10 cellular contexts compared by ENCODE assay signal in the genomic region with DNA sequence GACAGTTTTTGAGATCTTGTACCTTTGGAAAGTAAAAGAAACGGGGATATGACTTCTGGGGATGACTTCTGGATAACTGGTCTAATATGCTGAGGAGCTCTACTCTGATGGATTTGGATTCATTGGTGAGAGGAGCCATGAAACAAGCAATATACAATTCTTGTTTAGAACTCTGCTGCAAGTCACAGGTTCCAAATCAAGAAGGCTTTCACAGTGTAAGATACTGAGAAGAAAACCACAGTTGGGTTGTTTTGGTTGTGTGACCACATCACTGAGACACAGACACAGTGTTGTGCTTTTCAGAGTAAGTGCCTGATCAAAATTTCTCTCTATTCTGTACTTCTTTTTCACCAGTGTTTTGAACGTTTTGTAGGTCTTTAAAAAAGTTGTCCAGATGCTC. TPM values are rescaled to one million over a fixed set of nuclear protein-coding genes. Genes with fewer than 3 reads are reported as not detected.
A peak's percentile ranks its signal among the peaks of the same experiment; 100 is the strongest.
DNase-seq lines count a peak whose midpoint lies in the region; ATAC-seq and TF ChIP-seq lines count a peak whose summit lies in the region.
"Had no signal": no experiment of that assay in that cellular context is flagged by ENCODE, and none has a peak within 500 bp of the region (broad histone marks: within the 10 kb centered on the region; RNA-seq: fewer than 3 reads in every experiment).

No MANE protein-coding gene starts in this region.

- no peaks in the 10 kb centered on the region for H3K9me3 Mint-ChIP-seq in activated CD4-positive, alpha-beta T cell treated with anti-CD3 and anti-CD28 coated beads, Interleukin-2, amount 10 ng/mL, durations not matched to agents 24 days and 14 days
- H3K9me3 Mint-ChIP-seq in activated CD8-positive, alpha-beta T cell treated with anti-CD3 and anti-CD28 coated beads, Interleukin-2, amount 10 ng/mL, durations not matched to agents 7 days and 5 days (ENCODE audit: insufficient read depth) = no peaks in the 10 kb centered on the region
- H3K9me3 Mint-ChIP-seq in stimulated activated effector memory CD8-positive, alpha-beta T cell treated with anti-CD3 and anti-CD28 coated beads, Interleukin-12 subunit alpha, Interleukin-12 subunit beta, amount 100 ng/mL, for 72 hours = no peaks in the 10 kb centered on the region
- no peaks in the 10 kb centered on the region for H3K9me3 Mint-ChIP-seq in HFFc6

- H3K4me3 Mint-ChIP-seq in activated CD4-positive, alpha-beta T cell treated with anti-CD3 and anti-CD28 coated beads, Interleukin-2, amount 10 ng/mL, durations not matched to agents 24 days and 14 days = peak overlapping the region; percentile 80
- peak overlapping the region; percentile 72 for H3K4me3 Mint-ChIP-seq in activated CD8-positive, alpha-beta T cell treated with anti-CD3 and anti-CD28 coated beads, Interleukin-2, amount 10 ng/mL, durations not matched to agents 7 days and 5 days
- peak overlapping the region; percentile 74 for H3K4me3 Mint-ChIP-seq in stimulated activated effector memory CD8-positive, alpha-beta T cell treated with anti-CD3 and anti-CD28 coated beads, Interleukin-12 subunit alpha, Interleukin-12 subunit beta, amount 100 ng/mL, for 72 hours
- no peak overlapping the region for H3K4me3 Mint-ChIP-seq in HFFc6

- TF ChIP-seq CTCF in HFFc6 (IDR thresholded peaks at IDR 0.05) = no peak

- POLR2A ChIA-PET in activated CD8-positive, alpha-beta T cell treated with anti-CD3 and anti-CD28 coated beads, Interleukin-2, amount 10 ng/mL, durations not matched to agents 7 days and 5 days (lab: Charles Lee) = interaction anchor here (1.0 to 9.6 kb wide), 11 partner anchors 9 to 175 kb away, joined by 3 to 187 read pairs (median 7); a partner anchor contains a TSS

- peak; percentile 91 for DNase-seq in activated CD4-positive, alpha-beta T cell treated with anti-CD3 and anti-CD28 coated beads, Interleukin-2, amount 10 ng/mL, durations not matched to agents 24 days and 14 days
- no peak for DNase-seq in activated CD4-positive, alpha-beta T cell treated with anti-CD3 and anti-CD28 coated beads for 4 hours
- DNase-seq in activated CD8-positive, alpha-beta T cell treated with anti-CD3 and anti-CD28 coated beads, Interleukin-2, amount 10 ng/mL, durations not matched to agents 7 days and 5 days = peak; percentile 79
- no peak for DNase-seq in stimulated activated effector memory CD8-positive, alpha-beta T cell treated with anti-CD3 and anti-CD28 coated beads, Interleukin-12 subunit alpha, Interleukin-12 subunit beta, amount 100 ng/mL, for 72 hours (ENCODE audit: low spot score in 2 of 2)
- no peak for DNase-seq in NCI-H2107 (lab: John Stamatoyannopoulos, UW)
- DNase-seq in HFFc6 = no peak
- DNase-seq: activated CD4-positive, alpha-beta T cell treated with anti-CD3 and anti-CD28 coated beads for 1 hour had no signal

- intact Hi-C loops in activated CD4-positive, alpha-beta T cell treated with anti-CD3 and anti-CD28 coated beads, Interleukin-2, amount 10 ng/mL, durations not matched to agents 24 days and 14 days (cut with micrococcal nuclease) = loop anchor here (1.0 kb wide), 5 partner anchors 10 to 176 kb away; a partner anchor contains a TSS

- CTCF ChIA-PET in activated CD8-positive, alpha-beta T cell treated with anti-CD3 and anti-CD28 coated beads, Interleukin-2, amount 10 ng/mL, durations not matched to agents 7 days and 5 days (lab: Charles Lee) = interaction anchor here (1.0 to 2.4 kb wide), 5 partner anchors 9 to 25 kb away, joined by 5 to 20 read pairs (median 10); a partner anchor contains a TSS

- ATAC-seq in HG03159 (IDR thresholded peaks at IDR 0.05; ENCODE audit: unreplicated experiment) = peak; percentile 42
- peak; percentile 84 for ATAC-seq in activated CD8-positive, alpha-beta T cell treated with anti-CD3 and anti-CD28 coated beads, Interleukin-2, amount 10 ng/mL, durations not matched to agents 7 days and 5 days
- ATAC-seq in stimulated activated effector memory CD8-positive, alpha-beta T cell treated with anti-CD3 and anti-CD28 coated beads, Interleukin-12 subunit alpha, Interleukin-12 subunit beta, amount 100 ng/mL, for 72 hours = peak; percentile 86
- no peak for ATAC-seq in SK-N-SH treated with all-trans-retinoic acid at 6 μM for 48 hours

- H3K27ac Mint-ChIP-seq in activated CD4-positive, alpha-beta T cell treated with anti-CD3 and anti-CD28 coated beads, Interleukin-2, amount 10 ng/mL, durations not matched to agents 24 days and 14 days = peak overlapping the region; percentile 97
- H3K27ac Mint-ChIP-seq in activated CD8-positive, alpha-beta T cell treated with anti-CD3 and anti-CD28 coated beads, Interleukin-2, amount 10 ng/mL, durations not matched to agents 7 days and 5 days = peak overlapping the region; percentile 94
- H3K27ac Mint-ChIP-seq in stimulated activated effector memory CD8-positive, alpha-beta T cell treated with anti-CD3 and anti-CD28 coated beads, Interleukin-12 subunit alpha, Interleukin-12 subunit beta, amount 100 ng/mL, for 72 hours = peak overlapping the region; percentile 99
- no peak overlapping the region for H3K27ac Mint-ChIP-seq in HFFc6

- peaks cover 4% of the 10 kb centered on the region for H3K36me3 Mint-ChIP-seq in activated CD4-positive, alpha-beta T cell treated with anti-CD3 and anti-CD28 coated beads, Interleukin-2, amount 10 ng/mL, durations not matched to agents 24 days and 14 days (ENCODE audit: low read depth)
- H3K36me3 Mint-ChIP-seq in activated CD8-positive, alpha-beta T cell treated with anti-CD3 and anti-CD28 coated beads, Interleukin-2, amount 10 ng/mL, durations not matched to agents 7 days and 5 days (ENCODE audit: low read depth) = peaks cover 7% of the 10 kb centered on the region
- peaks cover 8% of the 10 kb centered on the region for H3K36me3 Mint-ChIP-seq in stimulated activated effector memory CD8-positive, alpha-beta T cell treated with anti-CD3 and anti-CD28 coated beads, Interleukin-12 subunit alpha, Interleukin-12 subunit beta, amount 100 ng/mL, for 72 hours
- no peaks in the 10 kb centered on the region for H3K36me3 Mint-ChIP-seq in HFFc6 (ENCODE audit: low read depth)

- no peaks in the 10 kb centered on the region for H3K27me3 Mint-ChIP-seq in activated CD4-positive, alpha-beta T cell treated with anti-CD3 and anti-CD28 coated beads, Interleukin-2, amount 10 ng/mL, durations not matched to agents 24 days and 14 days
- no peaks in the 10 kb centered on the region for H3K27me3 Mint-ChIP-seq in activated CD8-positive, alpha-beta T cell treated with anti-CD3 and anti-CD28 coated beads, Interleukin-2, amount 10 ng/mL, durations not matched to agents 7 days and 5 days (ENCODE audit: low read depth)
- peaks cover 3% of the 10 kb centered on the region; the same call in 1 of the 2 replicates for H3K27me3 Mint-ChIP-seq in HFFc6 (ENCODE audit: insufficient read depth)

- H3K4me1 Mint-ChIP-seq in activated CD4-positive, alpha-beta T cell treated with anti-CD3 and anti-CD28 coated beads, Interleukin-2, amount 10 ng/mL, durations not matched to agents 24 days and 14 days = peaks cover 46% of the 10 kb centered on the region
- H3K4me1 Mint-ChIP-seq in activated CD8-positive, alpha-beta T cell treated with anti-CD3 and anti-CD28 coated beads, Interleukin-2, amount 10 ng/mL, durations not matched to agents 7 days and 5 days (ENCODE audit: low read depth) = peaks cover 72% of the 10 kb centered on the region
- peaks cover 53% of the 10 kb centered on the region for H3K4me1 Mint-ChIP-seq in stimulated activated effector memory CD8-positive, alpha-beta T cell treated with anti-CD3 and anti-CD28 coated beads, Interleukin-12 subunit alpha, Interleukin-12 subunit beta, amount 100 ng/mL, for 72 hours
- no peaks in the 10 kb centered on the region for H3K4me1 Mint-ChIP-seq in HFFc6 (ENCODE audit: low read depth)

TF ChIP-seq in SK-N-SH treated with all-trans-retinoic acid at 6 μM for 48 hours, 23 proteins besides CTCF, POLR2A, EP300 and RAD21 (continues in another document):
- TF ChIP-seq ZNF565 (CRISPR knock-in tag; conservative IDR thresholded peaks at IDR 0.05; ENCODE audit: low read depth) (no peak), TOX (CRISPR knock-in tag; IDR thresholded peaks at IDR 0.05; ENCODE audit: borderline replicate concordance) (no peak), ZNF8 (CRISPR knock-in tag; IDR thresholded peaks at IDR 0.05) (no peak)
- TF ChIP-seq, protein P1, sequence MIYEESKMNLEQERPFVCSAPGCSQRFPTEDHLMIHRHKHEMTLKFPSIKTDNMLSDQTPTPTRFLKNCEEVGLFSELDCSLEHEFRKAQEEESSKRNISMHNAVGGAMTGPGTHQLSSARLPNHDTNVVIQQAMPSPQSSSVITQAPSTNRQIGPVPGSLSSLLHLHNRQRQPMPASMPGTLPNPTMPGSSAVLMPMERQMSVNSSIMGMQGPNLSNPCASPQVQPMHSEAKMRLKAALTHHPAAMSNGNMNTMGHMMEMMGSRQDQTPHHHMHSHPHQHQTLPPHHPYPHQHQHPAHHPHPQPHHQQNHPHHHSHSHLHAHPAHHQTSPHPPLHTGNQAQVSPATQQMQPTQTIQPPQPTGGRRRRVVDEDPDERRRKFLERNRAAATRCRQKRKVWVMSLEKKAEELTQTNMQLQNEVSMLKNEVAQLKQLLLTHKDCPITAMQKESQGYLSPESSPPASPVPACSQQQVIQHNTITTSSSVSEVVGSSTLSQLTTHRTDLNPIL (CRISPR knock-in tag; IDR thresholded peaks at IDR 0.05; ENCODE audit: low read depth) = no peak

RNA-seq across cellular contexts. Expression of a gene that starts 13.1 kb away (rescaled TPM):
- total RNA-seq in activated CD4-positive, alpha-beta T cell treated with anti-CD3 and anti-CD28 coated beads, Interleukin-2, amount 10 ng/mL, durations not matched to agents 24 days and 14 days = 447 and 452 TPM in 2 replicates
- total RNA-seq in activated CD8-positive, alpha-beta T cell treated with anti-CD3 and anti-CD28 coated beads, Interleukin-2, amount 10 ng/mL, durations not matched to agents 7 days and 5 days = 100 to 1,000 TPM; 205 to 218 TPM
- 1 to 10 TPM; 6.4 to 9.9 (median 8.0) TPM for total RNA-seq in HFFc6 (2021; fragmentation: NEBNext Ultra II Directional; extraction: Animal tissue kit (Norgen Biotek cat#: 25700))

RNA-seq across cellular contexts. Expression of a gene that starts 13.2 kb away (rescaled TPM):
- 2.9 and 3.6 TPM in 2 replicates for total RNA-seq in activated CD4-positive, alpha-beta T cell treated with anti-CD3 and anti-CD28 coated beads, Interleukin-2, amount 10 ng/mL, durations not matched to agents 24 days and 14 days
- total RNA-seq in activated CD8-positive, alpha-beta T cell treated with anti-CD3 and anti-CD28 coated beads, Interleukin-2, amount 10 ng/mL, durations not matched to agents 7 days and 5 days = 1 to 10 TPM; 2.9 TPM
- under 1 TPM; 0.10 to 0.62 (median 0.39) TPM for total RNA-seq in HFFc6 (2021; fragmentation: NEBNext Ultra II Directional; extraction: Animal tissue kit (Norgen Biotek cat#: 25700))

RNA-seq across cellular contexts. Expression of a gene that starts 44.9 kb away (rescaled TPM):
- 0.26 and 1.0 TPM in 2 replicates for total RNA-seq in activated CD4-positive, alpha-beta T cell treated with anti-CD3 and anti-CD28 coated beads, Interleukin-2, amount 10 ng/mL, durations not matched to agents 24 days and 14 days
- total RNA-seq in activated CD8-positive, alpha-beta T cell treated with anti-CD3 and anti-CD28 coated beads, Interleukin-2, amount 10 ng/mL, durations not matched to agents 7 days and 5 days = not detected
- under 1 TPM in 4 of 6 experiments, not detected in 2; 0.11 to 0.25 (median 0.17) TPM for total RNA-seq in HFFc6 (2021; fragmentation: NEBNext Ultra II Directional; extraction: Animal tissue kit (Norgen Biotek cat#: 25700))
- total RNA-seq: LHCN-M2 had no signal

Comparison
In these comparisons a context has a peak if more than half of its experiments do, and no peak if none do; other contexts are left out.
1. DNase-seq: peak in activated CD4-positive, alpha-beta T cell treated with anti-CD3 and anti-CD28 coated beads, Interleukin-2, amount 10 ng/mL, durations not matched to agents 24 days and 14 days (single experiment) and activated CD8-positive, alpha-beta T cell treated with anti-CD3 and anti-CD28 coated beads, Interleukin-2, amount 10 ng/mL, durations not matched to agents 7 days and 5 days (single experiment); none in activated CD4-positive, alpha-beta T cell treated with anti-CD3 and anti-CD28 coated beads for 4 hours (0 of 2), stimulated activated effector memory CD8-positive, alpha-beta T cell treated with anti-CD3 and anti-CD28 coated beads, Interleukin-12 subunit alpha, Interleukin-12 subunit beta, amount 100 ng/mL, for 72 hours (0 of 2), NCI-H2107 (single experiment) and HFFc6 (single experiment).
2. RNA of a gene that starts 13.1 kb away (total RNA-seq): 447 to 452 TPM in activated CD4-positive, alpha-beta T cell treated with anti-CD3 and anti-CD28 coated beads, Interleukin-2, amount 10 ng/mL, durations not matched to agents 24 days and 14 days and 205 to 218 TPM in activated CD8-positive, alpha-beta T cell treated with anti-CD3 and anti-CD28 coated beads, Interleukin-2, amount 10 ng/mL, durations not matched to agents 7 days and 5 days; 6.4 to 9.9 TPM in HFFc6; every median in the first group is over 10 times any median in the second.